In genomic region chr12:754871-755562, GRCh38 we compare ENCODE assay signal across 8 cellular contexts. TPM values are rescaled to one million over a fixed set of nuclear protein-coding genes. Genes with fewer than 3 reads are reported as not detected.
DNase-seq lines count a peak whose midpoint lies in the region; ATAC-seq and TF ChIP-seq lines count a peak whose summit lies in the region.

No MANE protein-coding gene starts in this region.

- H3K27me3 Mint-ChIP-seq in activated naive CD8-positive, alpha-beta T cell treated with anti-CD3 and anti-CD28 coated beads for 36 hours, result no peaks in the 10 kb centered on the region

- peaks cover 3% of the 10 kb centered on the region for H3K4me1 ChIP-seq in iPS-15b (ENCODE audit: control insufficient read depth, insufficient read depth, low read length)

- no peaks in the 10 kb centered on the region for H3K9me3 Mint-ChIP-seq in activated naive CD8-positive, alpha-beta T cell treated with anti-CD3 and anti-CD28 coated beads for 36 hours
- H3K9me3 Mint-ChIP-seq in stimulated activated effector memory CD8-positive, alpha-beta T cell treated with anti-CD3 and anti-CD28 coated beads, Interleukin-12 subunit alpha, Interleukin-12 subunit beta, amount 100 ng/mL, for 72 hours, result no peaks in the 10 kb centered on the region

- H3K27me3 ChIP-seq in AG04450 (ENCODE audit: control insufficient read depth, insufficient read depth, low read length), result no peaks in the 10 kb centered on the region
- no peaks in the 10 kb centered on the region for H3K27me3 ChIP-seq in iPS-15b (ENCODE audit: control insufficient read depth, insufficient read depth, low read length)

- peak; percentile 62 for TF ChIP-seq CTCF in AG04450 (IDR thresholded peaks at IDR 0.05; ENCODE audit: low read depth, low read length)

- peak overlapping the region; percentile 76 for H3K27ac Mint-ChIP-seq in activated naive CD8-positive, alpha-beta T cell treated with anti-CD3 and anti-CD28 coated beads for 36 hours
- H3K27ac Mint-ChIP-seq in stimulated activated effector memory CD8-positive, alpha-beta T cell treated with anti-CD3 and anti-CD28 coated beads, Interleukin-12 subunit alpha, Interleukin-12 subunit beta, amount 100 ng/mL, for 72 hours, result peak overlapping the region; percentile 90

- H3K4me3 ChIP-seq in AG04450 (ENCODE audit: low read depth, low read length) (peak overlapping the region; percentile 83), GM08714 (ENCODE audit: low read length) (peak overlapping the region; percentile 99), iPS-15b (ENCODE audit: low read depth, low read length) (peak overlapping the region; percentile 90)

- H3K36me3 ChIP-seq in iPS-15b (ENCODE audit: control insufficient read depth, insufficient read depth, low read length), result peaks cover 2% of the 10 kb centered on the region

- no peak overlapping the region for H3K9ac ChIP-seq in iPS-15b (ENCODE audit: low read depth, low read length)

- H3K36me3 Mint-ChIP-seq in activated naive CD8-positive, alpha-beta T cell treated with anti-CD3 and anti-CD28 coated beads for 36 hours, result peaks cover 46% of the 10 kb centered on the region
- H3K36me3 Mint-ChIP-seq in stimulated activated effector memory CD8-positive, alpha-beta T cell treated with anti-CD3 and anti-CD28 coated beads, Interleukin-12 subunit alpha, Interleukin-12 subunit beta, amount 100 ng/mL, for 72 hours, result peaks cover 48% of the 10 kb centered on the region

- H3K4me3 Mint-ChIP-seq in activated naive CD8-positive, alpha-beta T cell treated with anti-CD3 and anti-CD28 coated beads for 36 hours, result peak overlapping the region; percentile 95
- H3K4me3 Mint-ChIP-seq in stimulated activated effector memory CD8-positive, alpha-beta T cell treated with anti-CD3 and anti-CD28 coated beads, Interleukin-12 subunit alpha, Interleukin-12 subunit beta, amount 100 ng/mL, for 72 hours, result no peak overlapping the region

- peak; percentile 19 for ATAC-seq in stimulated activated effector memory CD8-positive, alpha-beta T cell treated with anti-CD3 and anti-CD28 coated beads, Interleukin-12 subunit alpha, Interleukin-12 subunit beta, amount 100 ng/mL, for 72 hours
- ATAC-seq in esophagus mucosa, result no peak

- DNase-seq in AG04450 (ENCODE audit: low read depth, low spot score) (peak; percentile 24), NCI-H526 (lab: John Stamatoyannopoulos, UW) (peak; percentile 36 to 49)
- no peak for DNase-seq in activated naive CD8-positive, alpha-beta T cell treated with anti-CD3 and anti-CD28 coated beads for 36 hours
- DNase-seq in stimulated activated effector memory CD8-positive, alpha-beta T cell treated with anti-CD3 and anti-CD28 coated beads, Interleukin-12 subunit alpha, Interleukin-12 subunit beta, amount 100 ng/mL, for 72 hours (ENCODE audit: low spot score in 2 of 2), result no peak
- DNase-seq in activated CD8-positive, alpha-beta memory T cell treated with anti-CD3 and anti-CD28 coated beads for 24 hours, result no peak

- H3K9me3 ChIP-seq in AG04450 (ENCODE audit: control insufficient read depth, insufficient read depth, low read length) (peaks cover 4% of the 10 kb centered on the region; the same call in 1 of the 2 replicates), iPS-15b (ENCODE audit: control insufficient read depth, insufficient read depth, low read length) (no peaks in the 10 kb centered on the region)

- CTCF ChIA-PET in AG04450 (lab: Charles Lee), result interaction anchor here (0.5 to 5.7 kb wide), 9 partner anchors 12 to 185 kb away, joined by 3 to 53 read pairs (median 5); no protein-coding TSS in a partner anchor

- peaks cover 35% of the 10 kb centered on the region for H3K4me1 Mint-ChIP-seq in activated naive CD8-positive, alpha-beta T cell treated with anti-CD3 and anti-CD28 coated beads for 36 hours
- peaks cover 23% of the 10 kb centered on the region for H3K4me1 Mint-ChIP-seq in stimulated activated effector memory CD8-positive, alpha-beta T cell treated with anti-CD3 and anti-CD28 coated beads, Interleukin-12 subunit alpha, Interleukin-12 subunit beta, amount 100 ng/mL, for 72 hours

- POLR2A ChIA-PET in AG04450 (lab: Yijun Ruan, JAX), result interaction anchor here (0.6 to 4.3 kb wide), 5 partner anchors 32 to 184 kb away, joined by 3 to 19 read pairs (median 6); no protein-coding TSS in a partner anchor

- no peak overlapping the region for H3K27ac ChIP-seq in AG04450 (ENCODE audit: low read depth, low read length)

RNA-seq across cellular contexts. Expression of gene WNK1, which starts 2.6 kb away (rescaled TPM):
- polyA plus RNA-seq in AG04450 (2011; rRNA removed), result 38.0 and 52.4 TPM in 2 replicates
- polyA minus RNA-seq in AG04450 (2011; rRNA and poly(A)+ RNA removed), result 222 and 276 TPM in 2 replicates
- total RNA-seq in activated naive CD8-positive, alpha-beta T cell treated with anti-CD3 and anti-CD28 coated beads for 36 hours, result 100 to 1,000 TPM; 117 to 118 TPM
- 157 TPM for total RNA-seq in esophagus mucosa

Comparison
In these comparisons a context has a peak if more than half of its experiments do, and no peak if none do; other contexts are left out.
1. DNase-seq: peak in AG04450 (single experiment) and NCI-H526 (2 of 2); none in activated naive CD8-positive, alpha-beta T cell treated with anti-CD3 and anti-CD28 coated beads for 36 hours (single experiment), stimulated activated effector memory CD8-positive, alpha-beta T cell treated with anti-CD3 and anti-CD28 coated beads, Interleukin-12 subunit alpha, Interleukin-12 subunit beta, amount 100 ng/mL, for 72 hours (0 of 2) and activated CD8-positive, alpha-beta memory T cell treated with anti-CD3 and anti-CD28 coated beads for 24 hours (single experiment).
2. Peak in every context shown above with its lines, with median percentiles within 50 percentile points of each other: H3K4me3 ChIP-seq.